Comparison of ENCODE assay signal across 8 cellular contexts in genomic region chr6:118708736-118709135, GRCh38. TPM values are rescaled to one million over a fixed set of nuclear protein-coding genes. Genes with fewer than 3 reads are reported as not detected.
DNase-seq lines count a peak whose midpoint lies in the region; ATAC-seq, FAIRE-seq and TF ChIP-seq lines count a peak whose summit lies in the region.

No MANE protein-coding gene starts in this region.

- dilution Hi-C loops in IMR-90 (cut with HindIII; ENCODE audit: low sequenced_read_pairs, unreplicated experiment): no loop called here

- POLR2A ChIA-PET in IMR-90 (lab: Charles Lee; ENCODE audit: unreplicated experiment): interaction anchor here (0.6 kb wide), 2 partner anchors 30 to 33 kb away, joined by 3 to 4 read pairs; no protein-coding TSS in a partner anchor

- peak overlapping the region; percentile 83 for H2AK9ac ChIP-seq in IMR-90 (replicated peaks; ENCODE audit: low read depth, low read length, poor library complexity)

- ATAC-seq in GM18909 (IDR thresholded peaks at IDR 0.05; ENCODE audit: poor library complexity, unreplicated experiment) (peak; percentile 3), IMR-90 (ENCODE audit: low read depth) (peak; percentile 30), pancreas (peak in 2 of 4 donors; percentile 11 to 32), GM21360 (IDR thresholded peaks at IDR 0.05; ENCODE audit: unreplicated experiment) (no peak)

- H3K4me3 ChIP-seq in IMR-90 (ENCODE audit: insufficient read depth, low read depth, low read length): peak overlapping the region; percentile 30
- H3K4me3 ChIP-seq in dorsolateral prefrontal cortex: peak overlapping the region in 57 of 59 donors; percentile 2 to 64 (median 47)
- H3K4me3 ChIP-seq in pancreas: peak overlapping the region in 2 of 4 donors; percentile 24 to 45

- H3K23ac ChIP-seq in IMR-90 (ENCODE audit: low read depth, low read length): peak overlapping the region; percentile 97

- peak overlapping the region; percentile 68; the same call in 1 of the 2 replicates for H2AK5ac ChIP-seq in IMR-90 (ENCODE audit: low read depth, low read length)

- H2BK15ac ChIP-seq in IMR-90 (ENCODE audit: low read depth, low read length): peak overlapping the region; percentile 77; the same call in 1 of the 3 replicates

- peak overlapping the region; percentile 85 for H4K91ac ChIP-seq in IMR-90 (ENCODE audit: insufficient read depth, low read depth, low read length)

- CTCF ChIA-PET in IMR-90 (lab: Yijun Ruan, JAX): no interaction called here

- H3K27ac ChIP-seq in IMR-90 (ENCODE audit: insufficient read depth, low read length) (peak overlapping the region; percentile 67), dorsolateral prefrontal cortex (peak overlapping the region in 51 of 59 donors; percentile 25 to 91 (median 72)), pancreas (peak overlapping the region; percentile 42 to 84 (median 60))

- DNase-seq in IMR-90 (peak; percentile 66), dorsolateral prefrontal cortex (no peak), pancreas (no peak), activated gamma-delta T cell (lab: John Stamatoyannopoulos, UW) (no peak), cerebellar cortex (ENCODE audit: low spot score) (no peak), DMS153 treated with DMSO at 0.1 percent for 48 hours (lab: John Stamatoyannopoulos, UW; ENCODE audit: unreplicated experiment) (no peak)

- intact Hi-C loops in IMR-90 (cut with micrococcal nuclease) (loop anchor here (5.0 kb wide), 2 partner anchors 41 to 69 kb away; no protein-coding TSS in a partner anchor), dorsolateral prefrontal cortex (cut with DNase I) (loop anchor here (2.0 to 5.0 kb wide), 2 partner anchors 56 to 58 kb away; partner anchors contain the start of gene CEP85L (in 2 of the 2)), pancreas (cut with DNase I) (no loop called here)

- H3K36me3 ChIP-seq in IMR-90 (ENCODE audit: control insufficient read depth, insufficient read depth, low read length) (no peaks in the 10 kb centered on the region), pancreas (no peaks in the 10 kb centered on the region)

- no peaks in the 10 kb centered on the region for H4K20me1 ChIP-seq in IMR-90 (ENCODE audit: insufficient read depth, low read length)

- no CpG with 5 or more reads among the region's 5 CpGs for WGBS in IMR-90 (ENCODE audit: extremely low coverage in 2 of 2, insufficient read length in 1 of 2), 2 experiments
- 11 to 17% methylated on average over 5 of the region's 5 CpGs for WGBS in pancreas, 2 donors

- BruUV-seq in IMR-90 (replicated peaks; lab: Mats Ljungman, UMichigan): no TSS peak

- H3K56ac ChIP-seq in IMR-90 (ENCODE audit: extremely low read depth, insufficient read depth, low read length): peak overlapping the region; percentile 86

- H2BK20ac ChIP-seq in IMR-90 (ENCODE audit: low read depth, low read length): peak overlapping the region; percentile 93

- TF ChIP-seq POLR2A in IMR-90 (IDR thresholded peaks at IDR 0.05; ENCODE audit: low read depth, low read length): no peak

- peak overlapping the region; percentile 94 for H3K4ac ChIP-seq in IMR-90 (ENCODE audit: low read depth, low read length)

- in situ Hi-C loops in IMR-90 (cut with MboI; ENCODE audit: low sequenced_read_pairs): no loop called here

- no peaks in the 10 kb centered on the region for H3K9me3 ChIP-seq in IMR-90 (ENCODE audit: control insufficient read depth, insufficient read depth, low read length)
- H3K9me3 ChIP-seq in pancreas: no peaks in the 10 kb centered on the region

- peak overlapping the region; percentile 89 for H3K14ac ChIP-seq in IMR-90 (replicated peaks; ENCODE audit: low read depth, low read length)

- H3K9ac ChIP-seq in IMR-90 (ENCODE audit: low read depth, low read length): peak overlapping the region; percentile 9

- peak overlapping the region; percentile 4 to 90; a peak in 2 of 4 replicates for H4K8ac ChIP-seq in IMR-90 (ENCODE audit: low read depth in 2 of 2, low read length in 2 of 2)

- H3K9me1 ChIP-seq in IMR-90 (ENCODE audit: insufficient read depth, low read length): peaks cover 8% of the 10 kb centered on the region; the same call in 1 of the 2 replicates

- peak overlapping the region; percentile 71 for H2BK5ac ChIP-seq in IMR-90 (ENCODE audit: low read depth, low read length, poor library complexity, severe bottlenecking)

- H4K5ac ChIP-seq in IMR-90 (ENCODE audit: low read depth, low read length): peak overlapping the region; percentile 54

- peak overlapping the region; percentile 40 for H3K18ac ChIP-seq in IMR-90 (ENCODE audit: low read depth, low read length)

- H3K27me3 ChIP-seq in IMR-90 (ENCODE audit: control insufficient read depth, insufficient read depth, low read length) (no peaks in the 10 kb centered on the region), dorsolateral prefrontal cortex (no peaks in the 10 kb centered on the region), pancreas (no peaks in the 10 kb centered on the region)

- peak overlapping the region; percentile 55 for H3K4me2 ChIP-seq in IMR-90 (ENCODE audit: low read depth, low read length)

- H2AFZ ChIP-seq in IMR-90 (replicated peaks; ENCODE audit: low read length, poor library complexity): peak overlapping the region; percentile 88

- H2BK120ac ChIP-seq in IMR-90 (ENCODE audit: low read depth, low read length): peak overlapping the region; percentile 92

- no peak for TF ChIP-seq RAD21 in IMR-90 (IDR thresholded peaks at IDR 0.05; ENCODE audit: low read length)

- H3K4me1 ChIP-seq in IMR-90 (ENCODE audit: control insufficient read depth, insufficient read depth, low read length) (peaks cover 10% of the 10 kb centered on the region), pancreas (peaks cover 9 to 17% (median 13%) of the 10 kb centered on the region in 3 donors)

- TF ChIP-seq CTCF in IMR-90 (conservative IDR thresholded peaks at IDR 0.05; ENCODE audit: low read depth, low read length): no peak
- peak in 1 of 56 donors; percentile 6 for TF ChIP-seq CTCF in dorsolateral prefrontal cortex (IDR thresholded peaks at IDR 0.05 in 54 of 56, conservative IDR thresholded peaks at IDR 0.05 in 2 of 56; ENCODE audit: low read depth in 1 of 56, partially characterized antibody in 56 of 56)
- no peak for TF ChIP-seq CTCF in pancreas (IDR thresholded peaks at IDR 0.05)

- H3K79me1 ChIP-seq in IMR-90 (ENCODE audit: low read depth in 1 of 2, low read length in 2 of 2): peaks cover 0 to 8% of the 10 kb centered on the region in 2 experiments; a peak in 1 of 4 replicates

- no peak for FAIRE-seq in pancreas (lab: Jason Lieb, UNC)

TF ChIP-seq in IMR-90, 13 proteins besides CTCF, POLR2A, EP300 and RAD21:
- TF ChIP-seq NFE2L2 (IDR thresholded peaks at IDR 0.05; ENCODE audit: low read depth, low read length): peak; percentile 69
- no peak for TF ChIP-seq ELK1 (IDR thresholded peaks at IDR 0.05; ENCODE audit: borderline replicate concordance, low read depth, low read length)
- TF ChIP-seq CHD1 (IDR thresholded peaks at IDR 0.05; ENCODE audit: low read depth, low read length): no peak
- TF ChIP-seq RCOR1 (IDR thresholded peaks at IDR 0.05; ENCODE audit: insufficient replicate concordance, low read length): no peak
- TF ChIP-seq MXI1 (IDR thresholded peaks at IDR 0.05; ENCODE audit: borderline replicate concordance, low read depth, low read length): no peak
- peak; percentile 53 for TF ChIP-seq CEBPB (IDR thresholded peaks at IDR 0.05; ENCODE audit: low read depth, low read length)

RNA-seq across cellular contexts. Expression of gene CEP85L, which starts 57.3 kb away (rescaled TPM):
- total RNA-seq in IMR-90 (2012; rRNA removed): 24.2 and 25.6 TPM in 2 replicates
- 2.0 and 2.3 TPM in 2 replicates for polyA plus RNA-seq in IMR-90 (2012; rRNA removed)
- polyA plus RNA-seq in IMR-90 (2012; cell fraction: cytosol; rRNA removed): 0.32 and 0.99 TPM in 2 replicates
- polyA plus RNA-seq in IMR-90 (2012; cell fraction: nucleus; rRNA removed; ENCODE audit: low replicate concordance): 3.0 and 8.0 TPM in 2 replicates
- total RNA-seq in dorsolateral prefrontal cortex: 10 to 100 TPM; 25.2 to 62.1 (median 36.1) TPM
- 1 to 10 TPM; 5.5 to 8.1 (median 6.6) TPM for total RNA-seq in pancreas
- polyA plus RNA-seq in pancreas: 1 to 10 TPM; 1.1 to 1.6 TPM

Comparison
In these comparisons a context has a peak if more than half of its experiments do, and no peak if none do; other contexts are left out.
1. intact Hi-C loops: an anchor here in IMR-90 (5.0 kb wide) and dorsolateral prefrontal cortex (2.0 to 5.0 kb wide); none called in pancreas.